ENCODE assay signal across 2 cellular contexts in genomic region chr5:162268694-162269481, GRCh38.
TF ChIP-seq lines count a peak whose summit lies in the region.

No MANE protein-coding gene starts in this region.

TF ChIP-seq in IMR-90, 13 proteins besides CTCF, POLR2A, EP300 and RAD21 (continued from another document):
- TF ChIP-seq BHLHE40 (IDR thresholded peaks at IDR 0.05; ENCODE audit: low read depth, low read length) (no peak), CHD1 (IDR thresholded peaks at IDR 0.05; ENCODE audit: low read depth, low read length) (no peak), MAZ (IDR thresholded peaks at IDR 0.05; ENCODE audit: borderline replicate concordance, low read depth, low read length) (no peak), RCOR1 (IDR thresholded peaks at IDR 0.05; ENCODE audit: insufficient replicate concordance, low read length) (no peak), MXI1 (IDR thresholded peaks at IDR 0.05; ENCODE audit: borderline replicate concordance, low read depth, low read length) (no peak), FOS (IDR thresholded peaks at IDR 0.05; ENCODE audit: low read depth, low read length) (no peak), RFX5 (IDR thresholded peaks at IDR 0.05; ENCODE audit: low read depth, low read length) (no peak)

TF ChIP-seq in GM12878, 131 proteins besides CTCF, POLR2A, EP300 and RAD21 (continued from another document):
- no peak for TF ChIP-seq SKIL (IDR thresholded peaks at IDR 0.05; ENCODE audit: low read depth, poor library complexity, severe bottlenecking)
- TF ChIP-seq CBFB (IDR thresholded peaks at IDR 0.05; ENCODE audit: low read depth), result no peak
- no peak for TF ChIP-seq ZNF207 (IDR thresholded peaks at IDR 0.05; ENCODE audit: borderline replicate concordance)
- TF ChIP-seq, protein P1, sequence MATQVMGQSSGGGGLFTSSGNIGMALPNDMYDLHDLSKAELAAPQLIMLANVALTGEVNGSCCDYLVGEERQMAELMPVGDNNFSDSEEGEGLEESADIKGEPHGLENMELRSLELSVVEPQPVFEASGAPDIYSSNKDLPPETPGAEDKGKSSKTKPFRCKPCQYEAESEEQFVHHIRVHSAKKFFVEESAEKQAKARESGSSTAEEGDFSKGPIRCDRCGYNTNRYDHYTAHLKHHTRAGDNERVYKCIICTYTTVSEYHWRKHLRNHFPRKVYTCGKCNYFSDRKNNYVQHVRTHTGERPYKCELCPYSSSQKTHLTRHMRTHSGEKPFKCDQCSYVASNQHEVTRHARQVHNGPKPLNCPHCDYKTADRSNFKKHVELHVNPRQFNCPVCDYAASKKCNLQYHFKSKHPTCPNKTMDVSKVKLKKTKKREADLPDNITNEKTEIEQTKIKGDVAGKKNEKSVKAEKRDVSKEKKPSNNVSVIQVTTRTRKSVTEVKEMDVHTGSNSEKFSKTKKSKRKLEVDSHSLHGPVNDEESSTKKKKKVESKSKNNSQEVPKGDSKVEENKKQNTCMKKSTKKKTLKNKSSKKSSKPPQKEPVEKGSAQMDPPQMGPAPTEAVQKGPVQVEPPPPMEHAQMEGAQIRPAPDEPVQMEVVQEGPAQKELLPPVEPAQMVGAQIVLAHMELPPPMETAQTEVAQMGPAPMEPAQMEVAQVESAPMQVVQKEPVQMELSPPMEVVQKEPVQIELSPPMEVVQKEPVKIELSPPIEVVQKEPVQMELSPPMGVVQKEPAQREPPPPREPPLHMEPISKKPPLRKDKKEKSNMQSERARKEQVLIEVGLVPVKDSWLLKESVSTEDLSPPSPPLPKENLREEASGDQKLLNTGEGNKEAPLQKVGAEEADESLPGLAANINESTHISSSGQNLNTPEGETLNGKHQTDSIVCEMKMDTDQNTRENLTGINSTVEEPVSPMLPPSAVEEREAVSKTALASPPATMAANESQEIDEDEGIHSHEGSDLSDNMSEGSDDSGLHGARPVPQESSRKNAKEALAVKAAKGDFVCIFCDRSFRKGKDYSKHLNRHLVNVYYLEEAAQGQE (IDR thresholded peaks at IDR 0.05; ENCODE audit: low read depth, low read length), result no peak
- no peak for TF ChIP-seq GABPA (IDR thresholded peaks at IDR 0.05; ENCODE audit: low read depth)
- TF ChIP-seq KLF5 (IDR thresholded peaks at IDR 0.05; ENCODE audit: partially characterized antibody), result no peak
- peak; percentile 16; the same call in 1 of the 2 replicates for TF ChIP-seq MTA2 (IDR thresholded peaks at IDR 0.05; ENCODE audit: low read depth)
- no peak for TF ChIP-seq CHD4 (IDR thresholded peaks at IDR 0.05)
- TF ChIP-seq SREBF2 (IDR thresholded peaks at IDR 0.05; ENCODE audit: low read length), result no peak
- TF ChIP-seq BHLHE40 (IDR thresholded peaks at IDR 0.05; ENCODE audit: borderline replicate concordance in 1 of 2, low read depth in 2 of 2, low read length in 1 of 2), result no peak
